ENCODE assay signal across 10 cellular contexts in genomic region chr9:37565661-37566618, GRCh38. TPM values are rescaled to one million over a fixed set of nuclear protein-coding genes. Genes with fewer than 3 reads are reported as not detected.
DNase-seq lines count a peak whose midpoint lies in the region; ATAC-seq, FAIRE-seq and TF ChIP-seq lines count a peak whose summit lies in the region.
"Had no signal": no experiment of that assay in that cellular context is flagged by ENCODE, and none has a peak within 500 bp of the region (broad histone marks: within the 10 kb centered on the region; RNA-seq: fewer than 3 reads in every experiment).

No MANE protein-coding gene starts in this region.

- no peak overlapping the region for H3K4me3 ChIP-seq in H1 (ENCODE audit: extremely low read depth in 1 of 4, insufficient read depth in 2 of 4, low read depth in 3 of 4, low read length in 4 of 4)
- H3K4me3 ChIP-seq in lower leg skin (ENCODE audit: low read depth, poor library complexity, severe bottlenecking) = no peak overlapping the region
- no peak overlapping the region for H3K4me3 ChIP-seq in BE2C (ENCODE audit: low read depth, low read length)

- POLR2A ChIA-PET in H1 (lab: Charles Lee; ENCODE audit: partially characterized antibody) = interaction anchor here (0.6 to 2.3 kb wide), 6 partner anchors 8 to 869 kb away, joined by 3 to 8 read pairs (median 4); partner anchors contain the start of genes FBXO10 and TOMM5

- H3K36me3 ChIP-seq in H1 (ENCODE audit: control insufficient read depth in 2 of 4, insufficient read depth in 4 of 4, low read length in 3 of 4) (peaks cover 0 to 8% (median 3%) of the 10 kb centered on the region in 4 experiments; a peak in 3 of 8 replicates), BE2C (peaks cover 37% of the 10 kb centered on the region)

- TF ChIP-seq CTCF in H1 (IDR thresholded peaks at IDR 0.05; ENCODE audit: control extremely low read depth in 1 of 3, insufficient read depth in 1 of 3, low read depth in 1 of 3, low read length in 3 of 3) = no peak
- no peak for TF ChIP-seq CTCF in lower leg skin (IDR thresholded peaks at IDR 0.05)
- TF ChIP-seq CTCF in BE2C (IDR thresholded peaks at IDR 0.05; ENCODE audit: low read depth, low read length) = no peak

- H3K79me2 ChIP-seq in H1 (ENCODE audit: control insufficient read depth in 1 of 2, insufficient read depth in 2 of 2, low read length in 2 of 2) = peaks cover 0 to 11% of the 10 kb centered on the region in 2 experiments; a peak in 1 of 4 replicates

- no peak overlapping the region for H2BK20ac ChIP-seq in H1 (ENCODE audit: low read length)

- H3K9me3 ChIP-seq in H1 (ENCODE audit: insufficient read depth in 2 of 2, low read depth in 1 of 2, low read length in 1 of 2) (peaks cover 10 to 12% of the 10 kb centered on the region in 2 experiments; a peak in 3 of 4 replicates), BE2C (no peaks in the 10 kb centered on the region; the same call in 1 of the 2 replicates)

- H3K23ac ChIP-seq in H1 (ENCODE audit: insufficient read length) = no peak overlapping the region

- H3K18ac ChIP-seq in H1 (ENCODE audit: extremely low read depth, low read length) = 0 out of 2 replicates have a peak overlapping the region, but pooled peaks have one; percentile 13

- H2BK120ac ChIP-seq in H1 (replicated peaks; ENCODE audit: low read depth, low read length) = no peak overlapping the region

- H3K79me1 ChIP-seq in H1 (ENCODE audit: low read depth, low read length) = no peaks in the 10 kb centered on the region

- no peak overlapping the region for H4K8ac ChIP-seq in H1 (ENCODE audit: extremely low read depth, insufficient read depth, low read length)

- H3K23me2 ChIP-seq in H1 (ENCODE audit: low read depth, low read length) = no peaks in the 10 kb centered on the region

- ATAC-seq in GM21529 (IDR thresholded peaks at IDR 0.05; ENCODE audit: unreplicated experiment) (peak; percentile 77), HG03139 (IDR thresholded peaks at IDR 0.05; ENCODE audit: unreplicated experiment) (peak; percentile 84)

- no peak overlapping the region; a peak in 1 of 7 replicates for H3K9ac ChIP-seq in H1 (replicated peaks in 1 of 4; ENCODE audit: extremely low read depth in 1 of 4, low read depth in 3 of 4, low read length in 3 of 4)

- no peak overlapping the region for H4K5ac ChIP-seq in H1 (ENCODE audit: insufficient read length, low read depth, low read length)

- peak; percentile 28 for DNase-seq in GM18507 (ENCODE audit: extremely low spot score, insufficient read length, low read depth)
- DNase-seq in H1 (ENCODE audit: low read depth in 1 of 2, low spot score in 2 of 2) = no peak
- no peak for DNase-seq in stimulated activated CD4-positive, alpha-beta T cell treated with anti-CD3 and anti-CD28 coated beads, Interleukin-1b, Interleukin-23, amount 100 ng/mL, for 48 hours
- no peak for DNase-seq in lower leg skin (ENCODE audit: low spot score in 2 of 2)
- no peak for DNase-seq in HuH-7.5 (ENCODE audit: low spot score)
- no peak for DNase-seq in BE2C
- DNase-seq: Right ventricle myocardium superior had no signal

- no peak overlapping the region for H2BK5ac ChIP-seq in H1 (ENCODE audit: low read depth, low read length)

- peak; percentile 93 for FAIRE-seq in GM18507 (lab: Jason Lieb, UNC)
- FAIRE-seq in H1 (lab: Jason Lieb, UNC) = no peak
- FAIRE-seq: astrocyte had no signal

- H2AFZ ChIP-seq in H1 (ENCODE audit: low read length) = no peak overlapping the region

- no peak overlapping the region for H2AK5ac ChIP-seq in H1 (ENCODE audit: low read depth, low read length)

- no peak overlapping the region for H3K4ac ChIP-seq in H1 (replicated peaks; ENCODE audit: insufficient read length, low read depth, low read length)

- no peak overlapping the region for H2BK15ac ChIP-seq in H1 (ENCODE audit: low read length)

- no peak for TF ChIP-seq RAD21 in H1 (IDR thresholded peaks at IDR 0.05 in 1 of 2, conservative IDR thresholded peaks at IDR 0.05 in 1 of 2; ENCODE audit: low read depth in 2 of 2, low read length in 2 of 2)

- no peak overlapping the region for H2BK12ac ChIP-seq in H1 (ENCODE audit: low read depth, low read length)

- CTCF ChIA-PET in H1 (lab: Charles Lee; ENCODE audit: partially characterized antibody) = interaction anchor here (0.7 to 1.6 kb wide), 5 partner anchors 9 to 57 kb away, joined by 3 to 5 read pairs (median 3); no protein-coding TSS in a partner anchor

- peaks cover 0 to 6% (median 1%) of the 10 kb centered on the region in 4 experiments; a peak in 4 of 7 replicates for H3K4me1 ChIP-seq in H1 (replicated peaks in 1 of 4; ENCODE audit: control insufficient read depth in 3 of 4, insufficient read depth in 4 of 4, low read length in 3 of 4)
- no peaks in the 10 kb centered on the region for H3K4me1 ChIP-seq in BE2C

- H3K27me3 ChIP-seq in H1 (replicated peaks in 1 of 4; ENCODE audit: control insufficient read depth in 3 of 4, extremely low read depth in 1 of 4, insufficient read depth in 3 of 4, low read length in 3 of 4) (no peaks in the 10 kb centered on the region), BE2C (no peaks in the 10 kb centered on the region)

- no peak overlapping the region for H3K27ac ChIP-seq in H1 (ENCODE audit: low read depth, low read length)

- peaks cover 0 to 2% of the 10 kb centered on the region in 2 experiments for H4K20me1 ChIP-seq in H1 (replicated peaks in 1 of 2; ENCODE audit: control insufficient read depth in 1 of 2, insufficient read depth in 2 of 2, low read length in 2 of 2)

- no peak for TF ChIP-seq EP300 in H1 (IDR thresholded peaks at IDR 0.05; ENCODE audit: borderline replicate concordance in 1 of 2, low read depth in 2 of 2, low read length in 2 of 2)

- no peak overlapping the region; a peak in 2 of 4 replicates for H3K4me2 ChIP-seq in H1 (ENCODE audit: insufficient read depth in 1 of 2, low read depth in 2 of 2, low read length in 2 of 2)

- no peak overlapping the region for H3K56ac ChIP-seq in H1 (replicated peaks; ENCODE audit: insufficient read length, low read depth, low read length)

- H4K91ac ChIP-seq in H1 (replicated peaks; ENCODE audit: insufficient read length, low read length) = no peak overlapping the region

- H3K14ac ChIP-seq in H1 (ENCODE audit: insufficient read length) = no peak overlapping the region

- TF ChIP-seq POLR2A in H1 (IDR thresholded peaks at IDR 0.05; ENCODE audit: control extremely low read depth in 1 of 2, low read depth in 2 of 2, low read length in 2 of 2) = no peak
- no peak for TF ChIP-seq POLR2A in lower leg skin (IDR thresholded peaks at IDR 0.05)

- intact Hi-C loops in lower leg skin (cut with DNase I; ENCODE audit: low total_unique reads) = no loop called here

- WGBS in H1 (ENCODE audit: extremely low coverage in 1 of 2, insufficient coverage in 1 of 2, insufficient read length in 1 of 2, insufficient replicate concordance in 2 of 2, low coverage in 1 of 2, low lambda C conversion rate in 2 of 2, missing lambda C conversion rate in 1 of 2), 2 experiments = 82% methylated on average over 6 of the region's 7 CpGs; no CpG with 5 or more reads in 1 of the 2 experiments
- 80 to 85% methylated on average over 7 of the region's 7 CpGs for WGBS in lower leg skin, 2 donors

TF ChIP-seq in H1, 55 proteins besides CTCF, POLR2A, EP300 and RAD21:
- no peak for TF ChIP-seq PHF8 (conservative IDR thresholded peaks at IDR 0.05; ENCODE audit: low read depth, low read length)
- TF ChIP-seq CHD2 (IDR thresholded peaks at IDR 0.05; ENCODE audit: low read length) = no peak

RNA-seq across cellular contexts. Expression of gene FBXO10, which starts 10.2 kb away (rescaled TPM):
- total RNA-seq in H1 (2021; fragmentation: NEBNext Ultra II Directional; extraction: Animal tissue kit (Norgen Biotek cat#: 25700)) = 13.1 and 15.4 TPM in 2 replicates
- 13.9 and 17.4 TPM in 2 replicates for polyA plus RNA-seq in H1 (2011; rRNA removed)
- 16.0 TPM for polyA plus RNA-seq in H1 (2011; cell fraction: cytosol; rRNA removed)
- 24.4 TPM for polyA plus RNA-seq in H1 (2011; cell fraction: nucleus; rRNA removed)
- 12.9 to 15.5 TPM (median 14.2 TPM) in 4 replicates for polyA plus RNA-seq in H1 (2012, experiment 1 of 2)
- 10.5 TPM for polyA plus RNA-seq in H1 (2012, experiment 2 of 2)
- 7.4 TPM for polyA plus RNA-seq in H1 (2013, experiment 1 of 2)
- 8.2 TPM for polyA plus RNA-seq in H1 (2013, experiment 2 of 2)
- 21.2 and 32.7 TPM in 2 replicates for polyA minus RNA-seq in H1 (2011; rRNA and poly(A)+ RNA removed)
- polyA minus RNA-seq in H1 (2011; cell fraction: cytosol; rRNA and poly(A)+ RNA removed) = 11.5 TPM
- 15.6 TPM for polyA minus RNA-seq in H1 (2011; cell fraction: nucleus; rRNA and poly(A)+ RNA removed)
- total RNA-seq in lower leg skin = 1 to 10 TPM; 2.4 to 5.5 (median 3.7) TPM
- 17.0 TPM for polyA plus RNA-seq in BE2C (2012; ENCODE audit: insufficient read depth, insufficient read length, low read depth)

RNA-seq across cellular contexts. Expression of gene TOMM5, which starts 26.5 kb away (rescaled TPM):
- 160 and 174 TPM in 2 replicates for total RNA-seq in H1 (2021; fragmentation: NEBNext Ultra II Directional; extraction: Animal tissue kit (Norgen Biotek cat#: 25700))
- polyA plus RNA-seq in H1 (2011; rRNA removed) = 127 and 171 TPM in 2 replicates
- polyA plus RNA-seq in H1 (2011; cell fraction: cytosol; rRNA removed) = 187 TPM
- 99.7 TPM for polyA plus RNA-seq in H1 (2011; cell fraction: nucleus; rRNA removed)
- 159 to 278 TPM (median 194 TPM) in 4 replicates for polyA plus RNA-seq in H1 (2012, experiment 1 of 2)
- 329 TPM for polyA plus RNA-seq in H1 (2012, experiment 2 of 2)
- polyA plus RNA-seq in H1 (2013, experiment 1 of 2) = 219 TPM
- polyA plus RNA-seq in H1 (2013, experiment 2 of 2) = 242 TPM
- polyA minus RNA-seq in H1 (2011; rRNA and poly(A)+ RNA removed) = 59.7 and 60.3 TPM in 2 replicates
- polyA minus RNA-seq in H1 (2011; cell fraction: cytosol; rRNA and poly(A)+ RNA removed) = 72.3 TPM
- 56.6 TPM for polyA minus RNA-seq in H1 (2011; cell fraction: nucleus; rRNA and poly(A)+ RNA removed)
- total RNA-seq in lower leg skin = 10 to 100 TPM; 50.4 to 79.1 (median 67.1) TPM
- 161 TPM for polyA plus RNA-seq in BE2C (2012; ENCODE audit: insufficient read depth, insufficient read length, low read depth)
